ENCODE assay signal across 1 cellular context in genomic region chr12:98895086-98895651, GRCh38.
TF ChIP-seq lines count a peak whose summit lies in the region.

No MANE protein-coding gene starts in this region.

TF ChIP-seq in H1, 55 proteins besides CTCF, POLR2A, EP300 and RAD21 (continued from another document):
- no peak for TF ChIP-seq RXRA (IDR thresholded peaks at IDR 0.05; ENCODE audit: insufficient read depth, low read depth, low read length)
- TF ChIP-seq ATF2 (IDR thresholded peaks at IDR 0.05; ENCODE audit: low read length), result no peak
- TF ChIP-seq TAF1 (IDR thresholded peaks at IDR 0.05; ENCODE audit: low read depth, low read length), result 0 out of 2 replicates have a peak, but pooled peaks have one; percentile 31
- TF ChIP-seq EZH2 (IDR thresholded peaks at IDR 0.05; ENCODE audit: low read depth, low read length, severe bottlenecking), result peak; percentile 18
